Comparison of ENCODE assay signal across 8 cellular contexts in the genomic region with DNA sequence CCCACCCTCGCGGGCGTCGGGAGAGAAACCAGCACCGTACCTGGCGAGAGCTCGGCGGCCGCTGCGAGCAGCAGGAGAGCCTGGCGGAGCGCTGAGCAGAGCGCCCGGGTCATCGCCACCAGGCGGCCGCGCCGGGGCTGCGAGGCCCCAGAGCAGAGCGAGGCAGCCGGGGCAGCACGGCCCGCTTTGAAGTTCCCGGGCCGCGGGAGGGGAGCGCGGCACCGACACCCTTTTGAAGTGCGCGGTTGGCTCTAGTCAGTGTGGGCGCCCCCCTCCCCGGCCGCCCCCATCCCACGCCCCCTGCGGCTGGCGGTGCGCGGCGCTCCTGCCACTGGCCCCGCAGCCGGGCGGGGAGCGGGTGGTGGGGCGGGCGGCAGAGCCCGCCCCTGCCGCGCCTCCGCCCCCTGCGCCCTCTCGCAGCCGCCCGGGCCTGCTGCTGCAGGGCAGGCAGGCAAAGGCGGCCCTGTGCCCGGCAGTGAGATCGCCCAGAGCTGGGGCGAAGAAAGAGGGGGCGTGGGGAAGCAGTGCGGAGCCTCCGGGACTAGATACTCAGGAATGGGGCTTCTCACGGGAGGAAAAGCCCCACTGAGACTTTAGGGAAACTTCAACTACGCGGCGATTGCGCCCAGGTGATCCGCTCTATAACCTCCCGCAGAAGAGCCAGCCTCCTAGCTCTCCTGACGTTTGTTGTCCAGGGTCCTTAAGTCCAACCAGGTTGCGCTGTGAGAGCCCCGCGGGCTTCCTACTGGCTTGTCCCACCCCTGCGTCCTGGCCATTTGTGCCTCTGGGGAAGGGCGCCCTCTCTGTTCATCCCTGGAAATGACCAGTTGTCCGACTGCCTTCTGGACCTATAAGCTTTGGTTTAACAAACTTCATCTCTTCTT. TPM values are rescaled to one million over a fixed set of nuclear protein-coding genes. Genes with fewer than 3 reads are reported as not detected.
DNase-seq lines count a peak whose midpoint lies in the region; ATAC-seq and TF ChIP-seq lines count a peak whose summit lies in the region.

A gene (minus strand): TSS at position 333 of the 884 bp plus-strand sequence. CDS start 220 bp downstream, at position 113.

- peak within 1 kb of the TSS; percentile 53 to 72 (median 62) for H3K4me3 ChIP-seq in BLaER1 treated with 17β-estradiol and CSF1 and Interleukin-3, amounts not matched to agents 10 nM and 100 nM
- H3K4me3 ChIP-seq in epithelial cell of proximal tubule (ENCODE audit: low read depth, low read length) (peak within 1 kb of the TSS; percentile 57), mucosa of descending colon (peak within 1 kb of the TSS; percentile 38)

- H3K4me1 ChIP-seq in BLaER1 treated with 17β-estradiol and CSF1 and Interleukin-3, amounts not matched to agents 10 nM and 100 nM: peaks cover 7 to 14% (median 11%) of the 10 kb centered on the region in 10 experiments; a peak in 17 of 20 replicates
- peaks cover 7% of the 10 kb centered on the region for H3K4me1 ChIP-seq in mucosa of descending colon (ENCODE audit: low read depth)

- no peak within 1 kb of the TSS for H3K27ac ChIP-seq in BLaER1 treated with 17β-estradiol and CSF1 and Interleukin-3, amounts not matched to agents 10 nM and 100 nM

- TF ChIP-seq CTCF in epithelial cell of proximal tubule (conservative IDR thresholded peaks at IDR 0.05; ENCODE audit: low read depth, low read length) (peak; percentile 71), mucosa of descending colon (IDR thresholded peaks at IDR 0.05) (peak; percentile 66)

- H3K36me3 ChIP-seq in BLaER1 treated with 17β-estradiol and CSF1 and Interleukin-3, amounts not matched to agents 10 nM and 100 nM: no peaks in the 10 kb centered on the region
- no peaks in the 10 kb centered on the region for H3K36me3 ChIP-seq in mucosa of descending colon (ENCODE audit: low read depth)

- intact Hi-C loops in mucosa of descending colon (cut with DNase I, micrococcal nuclease): no loop called here

- ATAC-seq in HG03439 (IDR thresholded peaks at IDR 0.05; ENCODE audit: unreplicated experiment) (peak; percentile 89), mucosa of descending colon (peak; percentile 91)

- H3K27me3 ChIP-seq in BLaER1 treated with 17β-estradiol and CSF1 and Interleukin-3, amounts not matched to agents 10 nM and 100 nM: peaks cover 18 to 32% (median 25%) of the 10 kb centered on the region in 11 experiments

- H3K9ac ChIP-seq in BLaER1 treated with 17β-estradiol and CSF1 and Interleukin-3, amounts not matched to agents 10 nM and 100 nM: peak within 1 kb of the TSS; percentile 27 to 71 (median 61); a peak in 18 of 22 replicates

- peak; percentile 29 for DNase-seq in GM19240 (ENCODE audit: insufficient read length, low spot score)
- peak; percentile 49 for DNase-seq in NCI-H82 treated with DMSO at 0.1 percent for 48 hours (lab: John Stamatoyannopoulos, UW; ENCODE audit: unreplicated experiment)
- DNase-seq in activated T-cell treated with anti-CD3 and anti-CD28 coated beads for 48 hours (ENCODE audit: low read depth): peak; percentile 60
- peak; percentile 15 for DNase-seq in epithelial cell of proximal tubule (ENCODE audit: low read depth)
- peak; percentile 88 to 92 (median 89) for DNase-seq in mucosa of descending colon
- DNase-seq in stimulated activated CD8-positive, alpha-beta memory T cell treated with anti-CD3 and anti-CD28 coated beads, Interleukin-4, amount 100 ng/mL, for 4 hours (ENCODE audit: low read depth in 2 of 2, low spot score in 1 of 2): peak; percentile 7 to 41

- peaks cover 0 to 5% (median 0%) of the 10 kb centered on the region in 11 experiments; a peak in 1 of 22 replicates for H4K20me1 ChIP-seq in BLaER1 treated with 17β-estradiol and CSF1 and Interleukin-3, amounts not matched to agents 10 nM and 100 nM

- H3K9me3 ChIP-seq in BLaER1 treated with 17β-estradiol and CSF1 and Interleukin-3, amounts not matched to agents 10 nM and 100 nM (replicated peaks in 1 of 11): no peaks in the 10 kb centered on the region
- no peaks in the 10 kb centered on the region for H3K9me3 ChIP-seq in mucosa of descending colon

- H3K4me2 ChIP-seq in BLaER1 treated with 17β-estradiol and CSF1 and Interleukin-3, amounts not matched to agents 10 nM and 100 nM: peak within 1 kb of the TSS; percentile 83 to 98 (median 94)

RNA-seq across cellular contexts. Expression of the gene that starts here (rescaled TPM):
- total RNA-seq in epithelial cell of proximal tubule (0.07 and 0.23 TPM in 2 replicates), mucosa of descending colon (10 to 100 TPM in 1 of 3 donors, 1 to 10 TPM in 2; 8.0 to 19.4 (median 9.2) TPM)

Comparison
In these comparisons a context has a peak if more than half of its experiments do, and no peak if none do; other contexts are left out.
1. Peak in DNase-seq and H3K4me3 ChIP-seq in epithelial cell of proximal tubule; RNA of the gene not detected or under 1 TPM.
2. DNase-seq: peak in every context shown above with its lines; median percentile 89 in mucosa of descending colon; 60 in activated T-cell treated with anti-CD3 and anti-CD28 coated beads for 48 hours; 49 in NCI-H82 treated with DMSO at 0.1 percent for 48 hours; 29 in GM19240; 24 in stimulated activated CD8-positive, alpha-beta memory T cell treated with anti-CD3 and anti-CD28 coated beads, Interleukin-4, amount 100 ng/mL, for 4 hours; 15 in epithelial cell of proximal tubule.